ENCODE assay signal across 8 cellular contexts in genomic region chr1:171742577-171742922, GRCh38. TPM values are rescaled to one million over a fixed set of nuclear protein-coding genes. Genes with fewer than 3 reads are reported as not detected.
A peak's percentile ranks its signal among the peaks of the same experiment; 100 is the strongest.
DNase-seq lines count a peak whose midpoint lies in the region; ATAC-seq and TF ChIP-seq lines count a peak whose summit lies in the region.

No MANE protein-coding gene starts in this region.

- peak overlapping the region; percentile 87 for H3K27ac ChIP-seq in SJCRH30
- H3K27ac ChIP-seq in layer of hippocampus (ENCODE audit: low read depth, low read length) = peak overlapping the region; percentile 93

- H3K9me3 ChIP-seq in SJCRH30 (replicated peaks) = no peaks in the 10 kb centered on the region

- ATAC-seq in HG02884 (IDR thresholded peaks at IDR 0.05; ENCODE audit: unreplicated experiment) = peak; percentile 3

- H3K4me3 ChIP-seq in SJCRH30 = peak overlapping the region; percentile 74
- H3K4me3 ChIP-seq in cardiac fibroblast (replicated peaks in 1 of 2; ENCODE audit: low read depth in 2 of 2, low read length in 2 of 2) = peak overlapping the region; percentile 85

- DNase-seq in NCI-H510A (lab: John Stamatoyannopoulos, UW) (peak; percentile 15), NCI-H510A treated with DMSO at 0.1 percent for 48 hours (lab: John Stamatoyannopoulos, UW) (no peak), SJCRH30 (peak; percentile 56 to 69), cardiac fibroblast (ENCODE audit: low read depth in 2 of 2) (peak; percentile 41 to 62), SK-N-DZ (ENCODE audit: low spot score) (no peak)
- peak; percentile 45 for DNase-seq in stimulated activated CD8-positive, alpha-beta memory T cell treated with anti-CD3 and anti-CD28 coated beads, Interleukin-4, amount 100 ng/mL, for 48 hours

- H3K36me3 ChIP-seq in SJCRH30 = no peaks in the 10 kb centered on the region

- no peak for TF ChIP-seq CTCF in cardiac fibroblast (IDR thresholded peaks at IDR 0.05; ENCODE audit: low read depth, low read length)

- peaks cover 7% of the 10 kb centered on the region for H3K4me1 ChIP-seq in SJCRH30

- H3K27me3 ChIP-seq in SJCRH30 (no peaks in the 10 kb centered on the region), layer of hippocampus (ENCODE audit: control insufficient read depth, insufficient read depth, low read length) (no peaks in the 10 kb centered on the region)

RNA-seq across cellular contexts. Expression of gene VAMP4, which starts 0.7 kb away (rescaled TPM):
- 5.3 and 9.3 TPM in 2 replicates for total RNA-seq in SJCRH30 (2014; rRNA removed; shearing (Covaris generic))
- polyA plus RNA-seq in SK-N-DZ (2014; cell fraction: cytosol; rRNA removed) = 11.2 and 12.2 TPM in 2 replicates
- 13.3 and 16.3 TPM in 2 replicates for polyA plus RNA-seq in SK-N-DZ (2014; cell fraction: nucleus; rRNA removed)

RNA-seq across cellular contexts. Expression of gene METTL13, which starts 38.9 kb away (rescaled TPM):
- 29.0 and 29.2 TPM in 2 replicates for total RNA-seq in SJCRH30 (2014; rRNA removed; shearing (Covaris generic))
- 28.4 and 33.4 TPM in 2 replicates for polyA plus RNA-seq in SK-N-DZ (2014; cell fraction: cytosol; rRNA removed)
- polyA plus RNA-seq in SK-N-DZ (2014; cell fraction: nucleus; rRNA removed) = 16.8 and 29.8 TPM in 2 replicates

Comparison
In these comparisons a context has a peak if more than half of its experiments do, and no peak if none do; other contexts are left out.
1. DNase-seq: peak in NCI-H510A (single experiment), SJCRH30 (2 of 2), cardiac fibroblast (2 of 2) and stimulated activated CD8-positive, alpha-beta memory T cell treated with anti-CD3 and anti-CD28 coated beads, Interleukin-4, amount 100 ng/mL, for 48 hours (single experiment); none in NCI-H510A treated with DMSO at 0.1 percent for 48 hours (single experiment) and SK-N-DZ (single experiment).